1 cellular context compared by ENCODE assay signal in genomic region chr6:114389111-114389510, GRCh38.
TF ChIP-seq lines count a peak whose summit lies in the region.

No MANE protein-coding gene starts in this region.

TF ChIP-seq in GM23338, 12 proteins besides CTCF, POLR2A, EP300 and RAD21 (continued from another document):
- TF ChIP-seq STAT1 (IDR thresholded peaks at IDR 0.05; ENCODE audit: unreplicated experiment): no peak
- TF ChIP-seq EZH2 (IDR thresholded peaks at IDR 0.05; ENCODE audit: low read depth, unreplicated experiment): no peak
- TF ChIP-seq, protein P1, sequence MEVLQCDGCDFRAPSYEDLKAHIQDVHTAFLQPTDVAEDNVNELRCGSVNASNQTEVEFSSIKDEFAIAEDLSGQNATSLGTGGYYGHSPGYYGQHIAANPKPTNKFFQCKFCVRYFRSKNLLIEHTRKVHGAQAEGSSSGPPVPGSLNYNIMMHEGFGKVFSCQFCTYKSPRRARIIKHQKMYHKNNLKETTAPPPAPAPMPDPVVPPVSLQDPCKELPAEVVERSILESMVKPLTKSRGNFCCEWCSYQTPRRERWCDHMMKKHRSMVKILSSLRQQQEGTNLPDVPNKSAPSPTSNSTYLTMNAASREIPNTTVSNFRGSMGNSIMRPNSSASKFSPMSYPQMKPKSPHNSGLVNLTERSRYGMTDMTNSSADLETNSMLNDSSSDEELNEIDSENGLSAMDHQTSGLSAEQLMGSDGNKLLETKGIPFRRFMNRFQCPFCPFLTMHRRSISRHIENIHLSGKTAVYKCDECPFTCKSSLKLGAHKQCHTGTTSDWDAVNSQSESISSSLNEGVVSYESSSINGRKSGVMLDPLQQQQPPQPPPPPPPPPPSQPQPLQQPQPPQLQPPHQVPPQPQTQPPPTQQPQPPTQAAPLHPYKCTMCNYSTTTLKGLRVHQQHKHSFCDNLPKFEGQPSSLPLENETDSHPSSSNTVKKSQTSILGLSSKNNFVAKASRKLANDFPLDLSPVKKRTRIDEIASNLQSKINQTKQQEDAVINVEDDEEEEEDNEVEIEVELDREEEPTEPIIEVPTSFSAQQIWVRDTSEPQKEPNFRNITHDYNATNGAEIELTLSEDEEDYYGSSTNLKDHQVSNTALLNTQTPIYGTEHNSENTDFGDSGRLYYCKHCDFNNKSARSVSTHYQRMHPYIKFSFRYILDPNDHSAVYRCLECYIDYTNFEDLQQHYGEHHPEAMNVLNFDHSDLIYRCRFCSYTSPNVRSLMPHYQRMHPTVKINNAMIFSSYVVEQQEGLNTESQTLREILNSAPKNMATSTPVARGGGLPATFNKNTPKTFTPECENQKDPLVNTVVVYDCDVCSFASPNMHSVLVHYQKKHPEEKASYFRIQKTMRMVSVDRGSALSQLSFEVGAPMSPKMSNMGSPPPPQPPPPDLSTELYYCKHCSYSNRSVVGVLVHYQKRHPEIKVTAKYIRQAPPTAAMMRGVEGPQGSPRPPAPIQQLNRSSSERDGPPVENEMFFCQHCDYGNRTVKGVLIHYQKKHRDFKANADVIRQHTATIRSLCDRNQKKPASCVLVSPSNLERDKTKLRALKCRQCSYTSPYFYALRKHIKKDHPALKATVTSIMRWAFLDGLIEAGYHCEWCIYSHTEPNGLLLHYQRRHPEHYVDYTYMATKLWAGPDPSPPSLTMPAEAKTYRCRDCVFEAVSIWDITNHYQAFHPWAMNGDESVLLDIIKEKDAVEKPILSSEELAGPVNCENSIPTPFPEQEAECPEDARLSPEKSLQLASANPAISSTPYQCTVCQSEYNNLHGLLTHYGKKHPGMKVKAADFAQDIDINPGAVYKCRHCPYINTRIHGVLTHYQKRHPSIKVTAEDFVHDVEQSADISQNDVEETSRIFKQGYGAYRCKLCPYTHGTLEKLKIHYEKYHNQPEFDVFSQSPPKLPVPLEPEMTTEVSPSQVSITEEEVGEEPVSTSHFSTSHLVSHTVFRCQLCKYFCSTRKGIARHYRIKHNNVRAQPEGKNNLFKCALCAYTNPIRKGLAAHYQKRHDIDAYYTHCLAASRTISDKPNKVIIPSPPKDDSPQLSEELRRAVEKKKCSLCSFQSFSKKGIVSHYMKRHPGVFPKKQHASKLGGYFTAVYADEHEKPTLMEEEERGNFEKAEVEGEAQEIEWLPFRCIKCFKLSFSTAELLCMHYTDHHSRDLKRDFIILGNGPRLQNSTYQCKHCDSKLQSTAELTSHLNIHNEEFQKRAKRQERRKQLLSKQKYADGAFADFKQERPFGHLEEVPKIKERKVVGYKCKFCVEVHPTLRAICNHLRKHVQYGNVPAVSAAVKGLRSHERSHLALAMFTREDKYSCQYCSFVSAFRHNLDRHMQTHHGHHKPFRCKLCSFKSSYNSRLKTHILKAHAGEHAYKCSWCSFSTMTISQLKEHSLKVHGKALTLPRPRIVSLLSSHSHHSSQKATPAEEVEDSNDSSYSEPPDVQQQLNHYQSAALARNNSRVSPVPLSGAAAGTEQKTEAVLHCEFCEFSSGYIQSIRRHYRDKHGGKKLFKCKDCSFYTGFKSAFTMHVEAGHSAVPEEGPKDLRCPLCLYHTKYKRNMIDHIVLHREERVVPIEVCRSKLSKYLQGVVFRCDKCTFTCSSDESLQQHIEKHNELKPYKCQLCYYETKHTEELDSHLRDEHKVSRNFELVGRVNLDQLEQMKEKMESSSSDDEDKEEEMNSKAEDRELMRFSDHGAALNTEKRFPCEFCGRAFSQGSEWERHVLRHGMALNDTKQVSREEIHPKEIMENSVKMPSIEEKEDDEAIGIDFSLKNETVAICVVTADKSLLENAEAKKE (CRISPR knock-in tag; IDR thresholded peaks at IDR 0.05): no peak
- no peak for TF ChIP-seq POLR2AphosphoS5 (IDR thresholded peaks at IDR 0.05; ENCODE audit: low read depth)
